Comparison of ENCODE assay signal across 8 cellular contexts in the genomic region with DNA sequence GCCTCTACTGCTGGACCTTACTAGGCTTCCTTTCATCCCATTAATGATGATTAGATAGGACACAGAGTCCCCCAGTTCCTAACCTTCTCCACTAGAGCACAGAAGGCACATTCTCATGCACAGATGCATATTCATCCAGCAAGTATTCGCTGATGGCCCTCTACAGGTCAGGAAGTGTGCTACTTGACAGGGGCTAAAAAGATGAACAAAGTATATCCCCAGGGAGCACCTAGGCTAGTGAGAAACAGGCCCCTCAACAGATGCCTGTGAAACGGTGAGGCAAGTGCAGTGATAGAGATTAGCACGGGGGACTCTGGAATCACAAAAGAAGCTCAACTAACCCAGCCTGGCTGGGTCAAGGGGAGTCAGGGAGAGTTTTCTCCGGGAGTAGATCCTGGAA.
DNase-seq lines count a peak whose midpoint lies in the region; ATAC-seq and TF ChIP-seq lines count a peak whose summit lies in the region.

No MANE protein-coding gene starts in this region.

- TF ChIP-seq POLR2A in stomach (IDR thresholded peaks at IDR 0.05), result no peak

- H3K4me1 Mint-ChIP-seq in T-helper 2 cell treated with Interferon-gamma antibody and Interleukin-4, amounts not matched to agents 5 μg/mL and 100 μg/mL, for 36 hours (ENCODE audit: low read depth), result no peaks in the 10 kb centered on the region
- no peaks in the 10 kb centered on the region for H3K4me1 Mint-ChIP-seq in activated CD4-positive, alpha-beta T cell treated with anti-CD3 and anti-CD28 coated beads for 36 hours

- no peaks in the 10 kb centered on the region for H3K27me3 ChIP-seq in SK-N-SH (ENCODE audit: insufficient read depth)
- no peaks in the 10 kb centered on the region for H3K27me3 ChIP-seq in lower lobe of right lung (ENCODE audit: low read depth)
- no peaks in the 10 kb centered on the region for H3K27me3 ChIP-seq in stomach

- H3K4me2 ChIP-seq in SK-N-SH, result no peak overlapping the region

- no peak overlapping the region for H3K4me3 Mint-ChIP-seq in T-helper 2 cell treated with Interferon-gamma antibody and Interleukin-4, amounts not matched to agents 5 μg/mL and 100 μg/mL, for 36 hours
- H3K4me3 Mint-ChIP-seq in activated CD4-positive, alpha-beta T cell treated with anti-CD3 and anti-CD28 coated beads for 36 hours, result no peak overlapping the region

- peaks cover 22% of the 10 kb centered on the region for H3K27me3 Mint-ChIP-seq in T-helper 2 cell treated with Interferon-gamma antibody and Interleukin-4, amounts not matched to agents 5 μg/mL and 100 μg/mL, for 36 hours (ENCODE audit: low read depth)
- H3K27me3 Mint-ChIP-seq in activated CD4-positive, alpha-beta T cell treated with anti-CD3 and anti-CD28 coated beads for 36 hours, result no peaks in the 10 kb centered on the region

- no peaks in the 10 kb centered on the region for H3K36me3 ChIP-seq in SK-N-SH (replicated peaks in 1 of 2; ENCODE audit: control insufficient read depth in 1 of 2, insufficient read depth in 2 of 2, low read length in 1 of 2)
- no peaks in the 10 kb centered on the region for H3K36me3 ChIP-seq in lower lobe of right lung
- no peaks in the 10 kb centered on the region for H3K36me3 ChIP-seq in stomach

- no peak overlapping the region for H3K4me3 ChIP-seq in SK-N-SH (ENCODE audit: low read depth in 2 of 2, low read length in 1 of 2)
- no peak overlapping the region for H3K4me3 ChIP-seq in lower lobe of right lung
- H3K4me3 ChIP-seq in stomach, result no peak overlapping the region

- peak; percentile 45 for TF ChIP-seq CTCF in SK-N-SH (IDR thresholded peaks at IDR 0.05)
- peak; percentile 28 for TF ChIP-seq CTCF in lower lobe of right lung (IDR thresholded peaks at IDR 0.05)
- TF ChIP-seq CTCF in stomach (IDR thresholded peaks at IDR 0.05), result no peak

- DNase-seq in GM03348 (ENCODE audit: low spot score) (peak; percentile 23), SK-N-SH (peak; percentile 32), lower lobe of right lung (no peak), stomach (no peak)
- no peak for DNase-seq in T-helper 2 cell treated with Interferon-gamma antibody and Interleukin-4, amounts not matched to agents 5 μg/mL and 100 μg/mL, for 36 hours (ENCODE audit: low spot score)
- DNase-seq in activated CD4-positive, alpha-beta T cell treated with anti-CD3 and anti-CD28 coated beads for 36 hours, result no peak

- WGBS in SK-N-SH (ENCODE audit: low lambda C conversion rate), result 65% methylated on average over 4 of the region's 4 CpGs
- 47 to 73% (median 64%) methylated on average over 4 of the region's 4 CpGs for WGBS in stomach, 5 donors

- intact Hi-C loops in lower lobe of right lung (cut with DNase I), result no loop called here
- intact Hi-C loops in stomach (cut with DNase I; ENCODE audit: low total_unique reads), result no loop called here
- intact Hi-C loops in activated CD4-positive, alpha-beta T cell treated with anti-CD3 and anti-CD28 coated beads for 36 hours (cut with DNase I, micrococcal nuclease), result no loop called here

- H3K9ac ChIP-seq in SK-N-SH, result no peak overlapping the region

- no peak overlapping the region for H3K27ac Mint-ChIP-seq in T-helper 2 cell treated with Interferon-gamma antibody and Interleukin-4, amounts not matched to agents 5 μg/mL and 100 μg/mL, for 36 hours
- no peak overlapping the region for H3K27ac Mint-ChIP-seq in activated CD4-positive, alpha-beta T cell treated with anti-CD3 and anti-CD28 coated beads for 36 hours

- H3K79me2 ChIP-seq in SK-N-SH (ENCODE audit: insufficient read depth), result no peaks in the 10 kb centered on the region

- peak; percentile 45 for TF ChIP-seq RAD21 in SK-N-SH (IDR thresholded peaks at IDR 0.05; ENCODE audit: low read length)

- POLR2A ChIA-PET in SK-N-SH (lab: Yijun Ruan, JAX), result no interaction called here
- POLR2A ChIA-PET in activated CD4-positive, alpha-beta T cell treated with anti-CD3 and anti-CD28 coated beads for 36 hours (lab: Charles Lee), result no interaction called here

- no peaks in the 10 kb centered on the region for H3K36me3 Mint-ChIP-seq in T-helper 2 cell treated with Interferon-gamma antibody and Interleukin-4, amounts not matched to agents 5 μg/mL and 100 μg/mL, for 36 hours (ENCODE audit: low read depth)
- no peaks in the 10 kb centered on the region for H3K36me3 Mint-ChIP-seq in activated CD4-positive, alpha-beta T cell treated with anti-CD3 and anti-CD28 coated beads for 36 hours (ENCODE audit: low read depth)

- H3K27ac ChIP-seq in SK-N-SH (ENCODE audit: low read depth in 2 of 2, low read length in 1 of 2) (peak overlapping the region in 1 of 2 experiments; percentile 94; a peak in 2 of 4 replicates), lower lobe of right lung (peak overlapping the region; percentile 80), stomach (no peak overlapping the region)

- H4K20me1 ChIP-seq in SK-N-SH (ENCODE audit: insufficient read depth), result no peaks in the 10 kb centered on the region

- H3F3A ChIP-seq in SK-N-SH (replicated peaks; ENCODE audit: insufficient read depth), result peaks cover 3% of the 10 kb centered on the region

- no peaks in the 10 kb centered on the region for H3K9me2 ChIP-seq in SK-N-SH

- CTCF ChIA-PET in SK-N-SH (lab: Yijun Ruan, JAX), result interaction anchor here (0.6 to 2.3 kb wide), 10 partner anchors 10 to 275 kb away, joined by 3 to 19 read pairs (median 4); no protein-coding TSS in a partner anchor
- CTCF ChIA-PET in activated CD4-positive, alpha-beta T cell treated with anti-CD3 and anti-CD28 coated beads for 36 hours (lab: Charles Lee), result interaction anchor here (0.6 kb wide), 1 partner anchor 213 kb away, joined by 3 read pairs; no protein-coding TSS in a partner anchor

- H3K9me3 Mint-ChIP-seq in T-helper 2 cell treated with Interferon-gamma antibody and Interleukin-4, amounts not matched to agents 5 μg/mL and 100 μg/mL, for 36 hours, result no peaks in the 10 kb centered on the region
- H3K9me3 Mint-ChIP-seq in activated CD4-positive, alpha-beta T cell treated with anti-CD3 and anti-CD28 coated beads for 36 hours (ENCODE audit: low read depth), result no peaks in the 10 kb centered on the region

- peak; percentile 59 for ATAC-seq in HG02884 (IDR thresholded peaks at IDR 0.05; ENCODE audit: unreplicated experiment)
- ATAC-seq in lower lobe of right lung, result no peak
- no peak for ATAC-seq in activated CD4-positive, alpha-beta T cell treated with anti-CD3 and anti-CD28 coated beads for 36 hours
- ATAC-seq in HG03469 (IDR thresholded peaks at IDR 0.05; ENCODE audit: unreplicated experiment), result no peak

- H2AFZ ChIP-seq in SK-N-SH (ENCODE audit: low read depth), result no peak overlapping the region

- peaks cover 18 to 63% of the 10 kb centered on the region in 2 experiments; a peak in 3 of 4 replicates for H3K4me1 ChIP-seq in SK-N-SH (ENCODE audit: control insufficient read depth in 1 of 2, insufficient read depth in 2 of 2, low read depth in 1 of 2, low read length in 1 of 2)
- H3K4me1 ChIP-seq in lower lobe of right lung, result peaks cover 47% of the 10 kb centered on the region
- H3K4me1 ChIP-seq in stomach, result peaks cover 6 to 29% (median 18%) of the 10 kb centered on the region in 4 donors

- H3K9me3 ChIP-seq in SK-N-SH, result no peaks in the 10 kb centered on the region
- no peaks in the 10 kb centered on the region for H3K9me3 ChIP-seq in lower lobe of right lung
- H3K9me3 ChIP-seq in stomach, result no peaks in the 10 kb centered on the region

- TF ChIP-seq EP300 in SK-N-SH (IDR thresholded peaks at IDR 0.05; ENCODE audit: borderline replicate concordance in 1 of 2, low read depth in 1 of 2, low read length in 1 of 2), result no peak
- TF ChIP-seq EP300 in stomach (IDR thresholded peaks at IDR 0.05), result no peak

TF ChIP-seq in SK-N-SH, 30 proteins besides CTCF, POLR2A, EP300 and RAD21:
- TF ChIP-seq MXI1 (IDR thresholded peaks at IDR 0.05; ENCODE audit: low read depth, low read length) (no peak), SMC3 (IDR thresholded peaks at IDR 0.05; ENCODE audit: low read depth, low read length) (0 out of 2 replicates have a peak, but pooled peaks have one; percentile 20), YY1 (IDR thresholded peaks at IDR 0.05; ENCODE audit: low read depth) (no peak), TCF12 (IDR thresholded peaks at IDR 0.05) (no peak)
- TF ChIP-seq, protein P1, sequence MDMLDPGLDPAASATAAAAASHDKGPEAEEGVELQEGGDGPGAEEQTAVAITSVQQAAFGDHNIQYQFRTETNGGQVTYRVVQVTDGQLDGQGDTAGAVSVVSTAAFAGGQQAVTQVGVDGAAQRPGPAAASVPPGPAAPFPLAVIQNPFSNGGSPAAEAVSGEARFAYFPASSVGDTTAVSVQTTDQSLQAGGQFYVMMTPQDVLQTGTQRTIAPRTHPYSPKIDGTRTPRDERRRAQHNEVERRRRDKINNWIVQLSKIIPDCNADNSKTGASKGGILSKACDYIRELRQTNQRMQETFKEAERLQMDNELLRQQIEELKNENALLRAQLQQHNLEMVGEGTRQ (IDR thresholded peaks at IDR 0.05; ENCODE audit: borderline replicate concordance, low read depth, low read length), result no peak
- TF ChIP-seq, protein P2, sequence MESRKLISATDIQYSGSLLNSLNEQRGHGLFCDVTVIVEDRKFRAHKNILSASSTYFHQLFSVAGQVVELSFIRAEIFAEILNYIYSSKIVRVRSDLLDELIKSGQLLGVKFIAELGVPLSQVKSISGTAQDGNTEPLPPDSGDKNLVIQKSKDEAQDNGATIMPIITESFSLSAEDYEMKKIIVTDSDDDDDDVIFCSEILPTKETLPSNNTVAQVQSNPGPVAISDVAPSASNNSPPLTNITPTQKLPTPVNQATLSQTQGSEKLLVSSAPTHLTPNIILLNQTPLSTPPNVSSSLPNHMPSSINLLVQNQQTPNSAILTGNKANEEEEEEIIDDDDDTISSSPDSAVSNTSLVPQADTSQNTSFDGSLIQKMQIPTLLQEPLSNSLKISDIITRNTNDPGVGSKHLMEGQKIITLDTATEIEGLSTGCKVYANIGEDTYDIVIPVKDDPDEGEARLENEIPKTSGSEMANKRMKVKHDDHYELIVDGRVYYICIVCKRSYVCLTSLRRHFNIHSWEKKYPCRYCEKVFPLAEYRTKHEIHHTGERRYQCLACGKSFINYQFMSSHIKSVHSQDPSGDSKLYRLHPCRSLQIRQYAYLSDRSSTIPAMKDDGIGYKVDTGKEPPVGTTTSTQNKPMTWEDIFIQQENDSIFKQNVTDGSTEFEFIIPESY (IDR thresholded peaks at IDR 0.05; ENCODE audit: borderline replicate concordance, low read depth), result no peak

Comparison
In these comparisons a context has a peak if more than half of its experiments do, and no peak if none do; other contexts are left out.
1. DNase-seq: peak in GM03348 (single experiment) and SK-N-SH (single experiment); none in lower lobe of right lung (single experiment), stomach (single experiment), T-helper 2 cell treated with Interferon-gamma antibody and Interleukin-4, amounts not matched to agents 5 μg/mL and 100 μg/mL, for 36 hours (single experiment) and activated CD4-positive, alpha-beta T cell treated with anti-CD3 and anti-CD28 coated beads for 36 hours (single experiment).
2. CTCF ChIP-seq: peak in SK-N-SH (single experiment) and lower lobe of right lung (single experiment); none in stomach (0 of 7).